Comparison of ENCODE assay signal across 12 cellular contexts in the genomic region with DNA sequence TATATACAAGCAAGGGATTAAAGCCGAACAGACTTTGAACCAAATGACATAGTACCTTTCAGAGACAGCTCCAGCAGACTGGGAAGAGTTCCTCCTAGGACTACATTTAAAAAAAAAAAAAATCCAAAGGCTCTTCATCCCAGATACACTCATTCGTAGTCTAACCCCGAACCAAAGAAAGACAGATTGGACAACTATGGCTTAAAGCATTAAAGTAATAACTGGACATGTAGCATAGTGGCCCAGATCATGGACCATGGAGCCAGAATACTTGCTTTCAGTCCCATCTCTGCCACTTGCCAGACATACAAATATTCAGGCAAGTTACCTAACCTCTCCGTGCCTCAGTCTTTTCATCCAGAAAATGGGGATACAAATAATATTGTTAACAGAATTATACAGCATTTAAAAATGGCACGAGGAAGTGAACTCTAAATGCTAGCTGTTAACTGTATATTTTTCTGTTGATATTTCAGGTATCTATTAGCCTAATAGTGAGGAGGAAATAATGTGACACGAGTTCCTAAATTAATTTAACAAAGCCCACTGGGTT.
DNase-seq lines count a peak whose midpoint lies in the region; ATAC-seq and TF ChIP-seq lines count a peak whose summit lies in the region.
"Had no signal": no experiment of that assay in that cellular context is flagged by ENCODE, and none has a peak within 500 bp of the region (broad histone marks: within the 10 kb centered on the region; RNA-seq: fewer than 3 reads in every experiment).

No MANE protein-coding gene starts in this region.

- H2AFZ ChIP-seq in GM23338: no peak overlapping the region

- no peak overlapping the region for H3K4me3 Mint-ChIP-seq in activated CD4-positive, alpha-beta T cell treated with anti-CD3 and anti-CD28 coated beads for 36 hours
- H3K4me3 Mint-ChIP-seq in GM23338: no peak overlapping the region

- no peak for DNase-seq in activated CD4-positive, alpha-beta T cell treated with anti-CD3 and anti-CD28 coated beads for 36 hours
- DNase-seq in activated CD4-positive, alpha-beta T cell treated with anti-CD3 and anti-CD28 coated beads, Interleukin-2, amount 50 U/mL, for 48 hours: no peak
- no peak for DNase-seq in effector memory CD4-positive, alpha-beta T cell
- no peak for DNase-seq in gastrocnemius medialis
- DNase-seq in NCI-H345 (lab: John Stamatoyannopoulos, UW): no peak
- no peak for DNase-seq in GM23338 (ENCODE audit: low spot score)
- DNase-seq in DMS 273 treated with DMSO at 0.1 percent for 48 hours (lab: John Stamatoyannopoulos, UW): no peak
- DNase-seq: 8988T; HCEC 1CT; islet precursor cell; stimulated activated naive CD4-positive, alpha-beta T cell treated with Interleukin-2 at 50 U/mL for 16 hours had no signal

- peaks cover 37% of the 10 kb centered on the region for H3K36me3 Mint-ChIP-seq in activated CD4-positive, alpha-beta T cell treated with anti-CD3 and anti-CD28 coated beads for 36 hours (ENCODE audit: low read depth)
- no peaks in the 10 kb centered on the region for H3K36me3 Mint-ChIP-seq in GM23338 (ENCODE audit: low read depth)

- H3K4me1 ChIP-seq in effector memory CD4-positive, alpha-beta T cell (ENCODE audit: control insufficient read depth, insufficient read depth, low read length, poor library complexity, severe bottlenecking): peaks cover 42% of the 10 kb centered on the region
- H3K4me1 ChIP-seq in gastrocnemius medialis (peaks cover 58 to 61% of the 10 kb centered on the region in 2 donors), GM23338 (ENCODE audit: insufficient read depth) (peaks cover 5% of the 10 kb centered on the region)

- H3K27me3 ChIP-seq in effector memory CD4-positive, alpha-beta T cell (replicated peaks; ENCODE audit: control insufficient read depth, insufficient read depth, low read length, poor library complexity, severe bottlenecking): no peaks in the 10 kb centered on the region
- H3K27me3 ChIP-seq in gastrocnemius medialis (no peaks in the 10 kb centered on the region), GM23338 (ENCODE audit: insufficient read depth) (no peaks in the 10 kb centered on the region)

- POLR2A ChIA-PET in activated CD4-positive, alpha-beta T cell treated with anti-CD3 and anti-CD28 coated beads for 36 hours (lab: Charles Lee): no interaction called here

- no peak overlapping the region for H3K4me3 ChIP-seq in effector memory CD4-positive, alpha-beta T cell (ENCODE audit: insufficient read depth, low read depth, low read length, poor library complexity, severe bottlenecking)
- no peak overlapping the region for H3K4me3 ChIP-seq in gastrocnemius medialis
- H3K4me3 ChIP-seq in GM23338: no peak overlapping the region

- intact Hi-C loops in activated CD4-positive, alpha-beta T cell treated with anti-CD3 and anti-CD28 coated beads for 36 hours (cut with DNase I, micrococcal nuclease): loop anchor here (2.0 to 10.0 kb wide), 6 partner anchors 30 to 314 kb away; no protein-coding TSS in a partner anchor
- intact Hi-C loops in gastrocnemius medialis (cut with DNase I; ENCODE audit: low total_unique reads): loop anchor here (5.0 kb wide), 1 partner anchor 126 kb away; the partner anchor contains the start of gene HIVEP2

- peaks cover 77% of the 10 kb centered on the region for H3K4me1 Mint-ChIP-seq in activated CD4-positive, alpha-beta T cell treated with anti-CD3 and anti-CD28 coated beads for 36 hours
- H3K4me1 Mint-ChIP-seq in GM23338: peaks cover 23% of the 10 kb centered on the region

- no peaks in the 10 kb centered on the region for H3K9me3 ChIP-seq in KOPT-K1 (ENCODE audit: insufficient read depth, low read length, poor library complexity, severe bottlenecking)
- H3K9me3 ChIP-seq in effector memory CD4-positive, alpha-beta T cell (ENCODE audit: control insufficient read depth, low read length): no peaks in the 10 kb centered on the region
- H3K9me3 ChIP-seq in gastrocnemius medialis: no peaks in the 10 kb centered on the region

- TF ChIP-seq CTCF in gastrocnemius medialis (IDR thresholded peaks at IDR 0.05 in 4 of 5, conservative IDR thresholded peaks at IDR 0.05 in 1 of 5) (no peak), GM23338 (conservative IDR thresholded peaks at IDR 0.05; ENCODE audit: low read depth in 2 of 2) (no peak)

- H4K20me1 ChIP-seq in GM23338 (replicated peaks; ENCODE audit: insufficient read depth): peaks cover 2% of the 10 kb centered on the region; the same call in 1 of the 2 replicates

- H3K27me3 Mint-ChIP-seq in activated CD4-positive, alpha-beta T cell treated with anti-CD3 and anti-CD28 coated beads for 36 hours: no peaks in the 10 kb centered on the region
- H3K27me3 Mint-ChIP-seq in GM23338 (ENCODE audit: insufficient read depth, low read depth, poor library complexity): peaks cover 5% of the 10 kb centered on the region

- H3K36me3 ChIP-seq in KOPT-K1 (ENCODE audit: insufficient read depth, low read length) (no peaks in the 10 kb centered on the region; the same call in 1 of the 2 replicates), gastrocnemius medialis (no peaks in the 10 kb centered on the region), GM23338 (ENCODE audit: insufficient read depth) (no peaks in the 10 kb centered on the region)
- H3K36me3 ChIP-seq in effector memory CD4-positive, alpha-beta T cell (ENCODE audit: control insufficient read depth, insufficient read depth, low read length): peaks cover 5% of the 10 kb centered on the region

- no peak overlapping the region for H3K4me2 ChIP-seq in GM23338

- peak overlapping the region; percentile 96 for H3K27ac Mint-ChIP-seq in activated CD4-positive, alpha-beta T cell treated with anti-CD3 and anti-CD28 coated beads for 36 hours
- H3K27ac Mint-ChIP-seq in GM23338: no peak overlapping the region

- no peaks in the 10 kb centered on the region for H3K9me3 Mint-ChIP-seq in activated CD4-positive, alpha-beta T cell treated with anti-CD3 and anti-CD28 coated beads for 36 hours (ENCODE audit: low read depth)
- no peaks in the 10 kb centered on the region for H3K9me3 Mint-ChIP-seq in GM23338

- H3K27ac ChIP-seq in KOPT-K1 (ENCODE audit: low read depth, low read length, poor library complexity, severe bottlenecking) (peak overlapping the region; percentile 88), gastrocnemius medialis (peak overlapping the region; percentile 63 to 73 (median 69)), GM23338 (ENCODE audit: low read depth) (no peak overlapping the region)
- H3K27ac ChIP-seq in effector memory CD4-positive, alpha-beta T cell (ENCODE audit: insufficient read depth, low read length, poor library complexity, severe bottlenecking): peak overlapping the region; percentile 79

- no peak for TF ChIP-seq POLR2A in gastrocnemius medialis (IDR thresholded peaks at IDR 0.05)

- no peaks in the 10 kb centered on the region for H3K9me2 ChIP-seq in GM23338 (ENCODE audit: insufficient read depth)

- no peaks in the 10 kb centered on the region; the same call in 1 of the 2 replicates for H3K79me2 ChIP-seq in GM23338 (replicated peaks; ENCODE audit: insufficient read depth)

- H3F3A ChIP-seq in GM23338 (replicated peaks; ENCODE audit: low read depth): no peaks in the 10 kb centered on the region

- in situ Hi-C loops in gastrocnemius medialis (cut with MboI; ENCODE audit: low sequenced_read_pairs in 4 of 4): no loop called here

- ATAC-seq in activated CD4-positive, alpha-beta T cell treated with anti-CD3 and anti-CD28 coated beads for 36 hours: no peak
- ATAC-seq in gastrocnemius medialis: no peak
- no peak for ATAC-seq in GM23338

- CTCF ChIA-PET in activated CD4-positive, alpha-beta T cell treated with anti-CD3 and anti-CD28 coated beads for 36 hours (lab: Charles Lee): interaction anchor here (0.6 to 3.5 kb wide), 10 partner anchors 18 to 63 kb away, joined by 3 to 10 read pairs (median 4); no protein-coding TSS in a partner anchor

TF ChIP-seq in GM23338, 12 proteins besides CTCF, POLR2A, EP300 and RAD21 (continues in another document):
- TF ChIP-seq EZH2phosphoT487 (IDR thresholded peaks at IDR 0.05; ENCODE audit: unreplicated experiment): no peak
- TF ChIP-seq JUNB (IDR thresholded peaks at IDR 0.05; ENCODE audit: unreplicated experiment): no peak
- TF ChIP-seq NANOG (IDR thresholded peaks at IDR 0.05; ENCODE audit: borderline replicate concordance): no peak
- TF ChIP-seq ZNF331 (CRISPR knock-in tag; IDR thresholded peaks at IDR 0.05; ENCODE audit: low read depth): no peak
- TF ChIP-seq POLR2AphosphoS5 (IDR thresholded peaks at IDR 0.05; ENCODE audit: low read depth): no peak
- no peak for TF ChIP-seq ZNF114 (CRISPR knock-in tag; IDR thresholded peaks at IDR 0.05)
